Comparison of ENCODE assay signal across 1 cellular context in genomic region chr2:74205586-74205985, GRCh38.
A peak's percentile ranks its signal among the peaks of the same experiment; 100 is the strongest.
TF ChIP-seq lines count a peak whose summit lies in the region.

No MANE protein-coding gene starts in this region.

TF ChIP-seq in GM12878, 131 proteins besides CTCF, POLR2A, EP300 and RAD21 (continued from another document):
- TF ChIP-seq CUX1 (IDR thresholded peaks at IDR 0.05; ENCODE audit: insufficient replicate concordance, low read depth, low read length) (no peak), BHLHE40 (IDR thresholded peaks at IDR 0.05; ENCODE audit: borderline replicate concordance in 1 of 2, low read depth in 2 of 2, low read length in 1 of 2) (peak in 1 of 2 experiments; percentile 39; a peak in 1 of 4 replicates), HSF1 (IDR thresholded peaks at IDR 0.05; ENCODE audit: low read depth, low read length) (no peak), IKZF2 (IDR thresholded peaks at IDR 0.05) (peak; percentile 8 to 38; a peak in 1 of 4 replicates), TCF12 (IDR thresholded peaks at IDR 0.05; ENCODE audit: low read depth, low read length) (peak; percentile 24; the same call in 1 of the 2 replicates)
- TF ChIP-seq, protein P1, sequence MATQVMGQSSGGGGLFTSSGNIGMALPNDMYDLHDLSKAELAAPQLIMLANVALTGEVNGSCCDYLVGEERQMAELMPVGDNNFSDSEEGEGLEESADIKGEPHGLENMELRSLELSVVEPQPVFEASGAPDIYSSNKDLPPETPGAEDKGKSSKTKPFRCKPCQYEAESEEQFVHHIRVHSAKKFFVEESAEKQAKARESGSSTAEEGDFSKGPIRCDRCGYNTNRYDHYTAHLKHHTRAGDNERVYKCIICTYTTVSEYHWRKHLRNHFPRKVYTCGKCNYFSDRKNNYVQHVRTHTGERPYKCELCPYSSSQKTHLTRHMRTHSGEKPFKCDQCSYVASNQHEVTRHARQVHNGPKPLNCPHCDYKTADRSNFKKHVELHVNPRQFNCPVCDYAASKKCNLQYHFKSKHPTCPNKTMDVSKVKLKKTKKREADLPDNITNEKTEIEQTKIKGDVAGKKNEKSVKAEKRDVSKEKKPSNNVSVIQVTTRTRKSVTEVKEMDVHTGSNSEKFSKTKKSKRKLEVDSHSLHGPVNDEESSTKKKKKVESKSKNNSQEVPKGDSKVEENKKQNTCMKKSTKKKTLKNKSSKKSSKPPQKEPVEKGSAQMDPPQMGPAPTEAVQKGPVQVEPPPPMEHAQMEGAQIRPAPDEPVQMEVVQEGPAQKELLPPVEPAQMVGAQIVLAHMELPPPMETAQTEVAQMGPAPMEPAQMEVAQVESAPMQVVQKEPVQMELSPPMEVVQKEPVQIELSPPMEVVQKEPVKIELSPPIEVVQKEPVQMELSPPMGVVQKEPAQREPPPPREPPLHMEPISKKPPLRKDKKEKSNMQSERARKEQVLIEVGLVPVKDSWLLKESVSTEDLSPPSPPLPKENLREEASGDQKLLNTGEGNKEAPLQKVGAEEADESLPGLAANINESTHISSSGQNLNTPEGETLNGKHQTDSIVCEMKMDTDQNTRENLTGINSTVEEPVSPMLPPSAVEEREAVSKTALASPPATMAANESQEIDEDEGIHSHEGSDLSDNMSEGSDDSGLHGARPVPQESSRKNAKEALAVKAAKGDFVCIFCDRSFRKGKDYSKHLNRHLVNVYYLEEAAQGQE (IDR thresholded peaks at IDR 0.05; ENCODE audit: low read depth, low read length): no peak
